ENCODE assay signal across 1 cellular context in the genomic region with DNA sequence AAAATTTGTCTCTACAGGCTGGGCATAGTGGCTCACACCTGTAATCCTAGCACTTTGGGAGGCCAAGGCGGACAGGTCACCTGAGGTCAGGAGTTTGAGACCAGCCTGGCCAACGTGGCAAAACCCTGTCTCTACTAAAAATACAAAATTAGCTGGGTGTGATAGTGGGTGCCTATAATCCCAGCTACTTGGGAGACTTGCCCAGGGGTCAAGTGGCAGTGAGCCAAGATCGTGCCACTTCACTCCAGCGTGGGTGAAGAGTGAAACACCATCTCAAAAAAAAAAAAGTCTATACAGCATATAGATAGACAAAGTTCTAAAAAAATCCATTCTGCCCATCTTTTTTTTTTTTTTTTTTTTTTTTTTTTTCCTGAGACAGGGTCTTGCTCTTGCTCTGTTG. TPM values are rescaled to one million over a fixed set of nuclear protein-coding genes. Genes with fewer than 3 reads are reported as not detected.
"Had no signal": no experiment of that assay in that cellular context is flagged by ENCODE, and none has a peak within 500 bp of the region (broad histone marks: within the 10 kb centered on the region; RNA-seq: fewer than 3 reads in every experiment).

No MANE protein-coding gene starts in this region.

RNA-seq across cellular contexts. Expression of a gene that starts 32.6 kb away (rescaled TPM):
- total RNA-seq: ascending aorta had no signal
